ENCODE assay signal across 10 cellular contexts in genomic region chr1:234271243-234271606, GRCh38.
DNase-seq lines count a peak whose midpoint lies in the region; ATAC-seq lines count a peak whose summit lies in the region.
"Had no signal": no experiment of that assay in that cellular context is flagged by ENCODE, and none has a peak within 500 bp of the region (broad histone marks: within the 10 kb centered on the region; RNA-seq: fewer than 3 reads in every experiment).

No MANE protein-coding gene starts in this region.

- H3K9me3 Mint-ChIP-seq in activated T-cell treated with anti-CD3 and anti-CD28 coated beads, Interleukin-2, amount 50 U/mL, for 72 hours: no peaks in the 10 kb centered on the region
- no peaks in the 10 kb centered on the region for H3K9me3 Mint-ChIP-seq in stimulated activated naive B cell treated with anti-CD40 and anti-IgM and Interleukin-4, amounts not matched to agents 10 μg/mL and 1 μg/mL and 100 μg/mL, for 72 hours

- ATAC-seq in activated T-cell treated with anti-CD3 and anti-CD28 coated beads, Interleukin-2, amount 50 U/mL, for 72 hours (replicated peaks in 1 of 2): peak; percentile 94
- peak; percentile 96 for ATAC-seq in GM21529 (IDR thresholded peaks at IDR 0.05; ENCODE audit: unreplicated experiment)
- peak; percentile 94 for ATAC-seq in HG03139 (IDR thresholded peaks at IDR 0.05; ENCODE audit: unreplicated experiment)
- peak; percentile 80 to 88 for ATAC-seq in stimulated activated naive B cell treated with anti-CD40 and anti-IgM and Interleukin-4, amounts not matched to agents 10 μg/mL and 1 μg/mL and 100 μg/mL, for 72 hours (replicated peaks)

- H3K27ac Mint-ChIP-seq in activated T-cell treated with anti-CD3 and anti-CD28 coated beads, Interleukin-2, amount 50 U/mL, for 72 hours: no peak overlapping the region
- no peak overlapping the region for H3K27ac Mint-ChIP-seq in stimulated activated naive B cell treated with anti-CD40 and anti-IgM and Interleukin-4, amounts not matched to agents 10 μg/mL and 1 μg/mL and 100 μg/mL, for 72 hours
- H3K27ac Mint-ChIP-seq: nephron progenitor cell had no signal

- H3K4me3 Mint-ChIP-seq in activated T-cell treated with anti-CD3 and anti-CD28 coated beads, Interleukin-2, amount 50 U/mL, for 72 hours: peak overlapping the region; percentile 13 to 23
- H3K4me3 Mint-ChIP-seq in stimulated activated naive B cell treated with anti-CD40 and anti-IgM and Interleukin-4, amounts not matched to agents 10 μg/mL and 1 μg/mL and 100 μg/mL, for 72 hours: no peak overlapping the region
- H3K4me3 Mint-ChIP-seq: nephron progenitor cell had no signal

- no peaks in the 10 kb centered on the region for H3K36me3 Mint-ChIP-seq in activated T-cell treated with anti-CD3 and anti-CD28 coated beads, Interleukin-2, amount 50 U/mL, for 72 hours (ENCODE audit: insufficient read depth in 2 of 2)
- no peaks in the 10 kb centered on the region for H3K36me3 Mint-ChIP-seq in stimulated activated naive B cell treated with anti-CD40 and anti-IgM and Interleukin-4, amounts not matched to agents 10 μg/mL and 1 μg/mL and 100 μg/mL, for 72 hours

- H3K4me1 Mint-ChIP-seq in activated T-cell treated with anti-CD3 and anti-CD28 coated beads, Interleukin-2, amount 50 U/mL, for 72 hours (ENCODE audit: low read depth): peaks cover 27% of the 10 kb centered on the region
- H3K4me1 Mint-ChIP-seq in stimulated activated naive B cell treated with anti-CD40 and anti-IgM and Interleukin-4, amounts not matched to agents 10 μg/mL and 1 μg/mL and 100 μg/mL, for 72 hours: peaks cover 5 to 6% of the 10 kb centered on the region in 2 donors
- H3K4me1 Mint-ChIP-seq: nephron progenitor cell had no signal

- no peak for DNase-seq in activated T-cell treated with anti-CD3 and anti-CD28 coated beads, Interleukin-2, amount 50 U/mL, for 72 hours
- DNase-seq in activated T-cell treated with anti-CD3 and anti-CD28 coated beads, Interleukin-2, amount 50 U/mL, for 1 hour: no peak
- no peak for DNase-seq in stimulated activated naive B cell treated with anti-CD40 and anti-IgM and Interleukin-4, amounts not matched to agents 10 μg/mL and 1 μg/mL and 100 μg/mL, for 72 hours
- DNase-seq in NCI-H2196 treated with DMSO at 0.1 percent for 48 hours (lab: John Stamatoyannopoulos, UW; ENCODE audit: unreplicated experiment) (no peak), DMS53 (lab: John Stamatoyannopoulos, UW) (no peak), AML-193 (lab: John Stamatoyannopoulos, UW) (no peak)
- DNase-seq: NCI-H526, nephron progenitor cell had no signal

- peaks cover 28% of the 10 kb centered on the region for H3K27me3 Mint-ChIP-seq in activated T-cell treated with anti-CD3 and anti-CD28 coated beads, Interleukin-2, amount 50 U/mL, for 72 hours (ENCODE audit: low read depth)
- peaks cover 28 to 31% of the 10 kb centered on the region in 2 donors for H3K27me3 Mint-ChIP-seq in stimulated activated naive B cell treated with anti-CD40 and anti-IgM and Interleukin-4, amounts not matched to agents 10 μg/mL and 1 μg/mL and 100 μg/mL, for 72 hours

Comparison
In these comparisons a context has a peak if more than half of its experiments do, and no peak if none do; other contexts are left out.
1. H3K4me3 Mint-ChIP-seq: peak in activated T-cell treated with anti-CD3 and anti-CD28 coated beads, Interleukin-2, amount 50 U/mL, for 72 hours (2 of 2); none in stimulated activated naive B cell treated with anti-CD40 and anti-IgM and Interleukin-4, amounts not matched to agents 10 μg/mL and 1 μg/mL and 100 μg/mL, for 72 hours (0 of 2).
2. Peak in every context shown above with its lines, with median percentiles within 50 percentile points of each other: ATAC-seq.